Comparison of ENCODE assay signal across 11 cellular contexts in genomic region chr3:186532641-186533072, GRCh38. TPM values are rescaled to one million over a fixed set of nuclear protein-coding genes. Genes with fewer than 3 reads are reported as not detected.
A peak's percentile ranks its signal among the peaks of the same experiment; 100 is the strongest.
DNase-seq lines count a peak whose midpoint lies in the region; ATAC-seq and TF ChIP-seq lines count a peak whose summit lies in the region.
"Had no signal": no experiment of that assay in that cellular context is flagged by ENCODE, and none has a peak within 500 bp of the region (broad histone marks: within the 10 kb centered on the region; RNA-seq: fewer than 3 reads in every experiment).

No MANE protein-coding gene starts in this region.

- no peaks in the 10 kb centered on the region for H3K36me3 ChIP-seq in HUES6 (ENCODE audit: control insufficient read depth, insufficient read depth, low read length)
- H3K36me3 ChIP-seq in ectodermal cell (ENCODE audit: control insufficient read depth, insufficient read depth, low read length): no peaks in the 10 kb centered on the region
- H3K36me3 ChIP-seq: ascending aorta had no signal

- H3K9me3 ChIP-seq in HUES6 (ENCODE audit: control insufficient read depth, insufficient read depth, low read depth, low read length) (no peaks in the 10 kb centered on the region), ectodermal cell (ENCODE audit: control insufficient read depth, low read length) (no peaks in the 10 kb centered on the region)
- H3K9me3 ChIP-seq: ascending aorta had no signal

- H3K9ac ChIP-seq in HUES6 (ENCODE audit: low read length): peak overlapping the region; percentile 43

- H3K4me1 ChIP-seq in HUES6 (ENCODE audit: control insufficient read depth, insufficient read depth, low read length) (peaks cover 11% of the 10 kb centered on the region), ectodermal cell (ENCODE audit: control insufficient read depth, insufficient read depth, low read length) (peaks cover 25% of the 10 kb centered on the region)
- H3K4me1 ChIP-seq: ascending aorta had no signal

- peak; percentile 72 for DNase-seq in GM12865 (ENCODE audit: low read depth)
- no peak for DNase-seq in substantia nigra (lab: John Stamatoyannopoulos, UW)
- no peak for DNase-seq in NK-92 treated with Interleukin-12 subunit alpha and Interleukin-12 subunit beta, amount 100 ng/mL, for 24 hours (lab: John Stamatoyannopoulos, UW)
- DNase-seq in foreskin fibroblast: no peak
- no peak for DNase-seq in hepatic stellate cell (ENCODE audit: low spot score)
- DNase-seq: immature natural killer cell; stimulated activated CD4-positive, alpha-beta T cell treated with anti-CD3 and anti-CD28 coated beads, Interleukin-4, amount 100 ng/mL, for 24 hours had no signal

- no peak overlapping the region for H3K4me3 ChIP-seq in GM12865 (ENCODE audit: low read depth, low read length)
- H3K4me3 ChIP-seq in HUES6 (ENCODE audit: low read depth, low read length): no peak overlapping the region
- no peak overlapping the region for H3K4me3 ChIP-seq in ectodermal cell (ENCODE audit: insufficient read depth, low read depth, low read length)
- no peak overlapping the region for H3K4me3 ChIP-seq in foreskin fibroblast (ENCODE audit: low read depth in 1 of 2, low read length in 2 of 2)
- H3K4me3 ChIP-seq: ascending aorta had no signal

- H3K27ac ChIP-seq in HUES6 (ENCODE audit: low read depth, low read length) (0 out of 2 replicates have a peak overlapping the region, but pooled peaks have one; percentile 34), ectodermal cell (ENCODE audit: insufficient read depth, low read depth, low read length, poor library complexity, severe bottlenecking) (peak overlapping the region; percentile 22), substantia nigra (ENCODE audit: low read depth, low read length, poor library complexity, severe bottlenecking) (no peak overlapping the region)
- H3K27ac ChIP-seq: ascending aorta had no signal

- H3K27me3 ChIP-seq in HUES6 (ENCODE audit: control insufficient read depth, insufficient read depth, low read length) (no peaks in the 10 kb centered on the region), ectodermal cell (ENCODE audit: control insufficient read depth, insufficient read depth, low read length, poor library complexity, severe bottlenecking) (no peaks in the 10 kb centered on the region)
- H3K27me3 ChIP-seq: ascending aorta had no signal

- no peak for TF ChIP-seq CTCF in GM12865 (IDR thresholded peaks at IDR 0.05; ENCODE audit: insufficient read depth, low read depth, low read length, missing control alignments)
- TF ChIP-seq CTCF in foreskin fibroblast (IDR thresholded peaks at IDR 0.05; ENCODE audit: low read depth, low read length): no peak

- peak; percentile 49 for ATAC-seq in GM21515 (IDR thresholded peaks at IDR 0.05; ENCODE audit: unreplicated experiment)

- WGBS in ectodermal cell, 2 experiments: 0 to 2% methylated on average over 1 of the region's 1 CpG

RNA-seq across cellular contexts. Expression of gene CRYGS, which starts 11.5 kb away (rescaled TPM):
- 3.3 TPM for polyA plus RNA-seq in ectodermal cell (2013, experiment 1 of 4)
- polyA plus RNA-seq in ectodermal cell (2013, experiment 2 of 4): 3.8 TPM
- polyA plus RNA-seq in ectodermal cell (2013, experiment 3 of 4): 1.5 TPM
- polyA plus RNA-seq in ectodermal cell (2013, experiment 4 of 4): 3.0 TPM

RNA-seq across cellular contexts. Expression of gene TBCCD1, which starts 34.5 kb away (rescaled TPM):
- polyA plus RNA-seq in ectodermal cell (2013, experiment 1 of 4): 25.3 TPM
- polyA plus RNA-seq in ectodermal cell (2013, experiment 2 of 4): 19.3 TPM
- polyA plus RNA-seq in ectodermal cell (2013, experiment 3 of 4): 17.6 TPM
- polyA plus RNA-seq in ectodermal cell (2013, experiment 4 of 4): 18.7 TPM

RNA-seq across cellular contexts. Expression of gene DNAJB11, which starts 37.9 kb away (rescaled TPM):
- polyA plus RNA-seq in ectodermal cell (2013, experiment 1 of 4): 81.0 TPM
- polyA plus RNA-seq in ectodermal cell (2013, experiment 2 of 4): 76.8 TPM
- 57.8 TPM for polyA plus RNA-seq in ectodermal cell (2013, experiment 3 of 4)
- polyA plus RNA-seq in ectodermal cell (2013, experiment 4 of 4): 63.9 TPM
